In the genomic region with DNA sequence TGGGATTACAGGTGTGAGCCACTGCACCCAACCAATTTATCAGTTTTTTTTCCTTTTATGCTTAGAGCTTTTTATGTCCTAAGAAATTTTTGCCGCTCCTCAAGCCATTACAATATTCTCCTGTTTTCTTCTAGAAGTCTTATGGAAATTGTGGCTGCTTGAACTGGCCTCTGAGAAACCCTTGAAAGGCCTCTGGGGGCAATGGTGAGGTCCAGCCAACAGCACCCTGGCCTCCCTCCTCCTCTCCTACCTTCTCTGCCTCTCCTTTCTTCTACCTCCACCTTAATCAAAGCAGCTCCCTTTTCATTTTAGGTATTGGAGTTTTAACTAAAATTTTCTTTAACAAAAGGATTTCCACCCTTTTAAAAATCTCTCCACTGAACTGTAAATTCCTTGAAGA, we compare ENCODE assay signal across 23 cellular contexts. TPM values are rescaled to one million over a fixed set of nuclear protein-coding genes. Genes with fewer than 3 reads are reported as not detected.
"Had no signal": no experiment of that assay in that cellular context is flagged by ENCODE, and none has a peak within 500 bp of the region (broad histone marks: within the 10 kb centered on the region; RNA-seq: fewer than 3 reads in every experiment).

No MANE protein-coding gene starts in this region.

- H3K27me3 ChIP-seq: gastroesophageal sphincter, sigmoid colon, testis, vagina had no signal

- H3K4me3 ChIP-seq: gastroesophageal sphincter, sigmoid colon, smooth muscle cell, testis, vagina had no signal

- H3K9me3 Mint-ChIP-seq: activated T-helper 1 cell treated with anti-CD3 and anti-CD28 coated beads, Interleukin-12 subunit alpha, Interleukin-12 subunit beta, Interleukin-2, Interleukin-4 antibody, amounts not matched to agents 30 ng/mL and 10 ng/mL and 1 ng/mL, durations not matched to agents 14 hours and 24 hours and 36 hours; type B pancreatic cell had no signal

- H3K9me3 ChIP-seq: gastroesophageal sphincter, sigmoid colon, testis, vagina had no signal

- H3K27me3 Mint-ChIP-seq: activated naive CD8-positive, alpha-beta T cell had no signal

- H3K4me3 Mint-ChIP-seq: activated CD8-positive, alpha-beta T cell treated with anti-CD3 and anti-CD28 coated beads, Interleukin-2, amount 10 ng/mL, durations not matched to agents 7 days and 5 days; type B pancreatic cell had no signal

- H3K27ac Mint-ChIP-seq: activated CD8-positive, alpha-beta T cell treated with anti-CD3 and anti-CD28 coated beads, Interleukin-2, amount 10 ng/mL, durations not matched to agents 7 days and 5 days; type B pancreatic cell had no signal

- H3K4me2 ChIP-seq: smooth muscle cell had no signal

- H3K4me1 ChIP-seq: testis had no signal

- H3K36me3 ChIP-seq: gastroesophageal sphincter, sigmoid colon, vagina had no signal

- DNase-seq: activated CD4-positive, alpha-beta T cell treated with anti-CD3 and anti-CD28 coated beads for 1 hour; activated CD4-positive, alpha-beta T cell treated with anti-CD3 and anti-CD28 coated beads, Interleukin-2, amount 50 U/mL, for 1 hour; activated CD8-positive, alpha-beta T cell treated with anti-CD3 and anti-CD28 coated beads, Interleukin-2, amount 10 ng/mL, durations not matched to agents 7 days and 5 days; activated gamma-delta T cell treated with Interleukin-2 at 50 U/mL for 16 hours; amygdala; cortex of kidney; head of caudate nucleus; hypothalamus; left ventricle myocardium superior; mammary epithelial cell; midbrain; occipital lobe; sigmoid colon; stimulated activated CD4-positive, alpha-beta T cell treated with anti-CD3 and anti-CD28 coated beads, Interleukin-15, amount 100 ng/mL, for 24 hours; stimulated activated naive CD4-positive, alpha-beta T cell; testis had no signal

- H3K27ac ChIP-seq: epithelial cell of prostate, gastroesophageal sphincter, sigmoid colon, testis, vagina had no signal

- H3K36me3 Mint-ChIP-seq: activated naive CD8-positive, alpha-beta T cell; type B pancreatic cell had no signal

RNA-seq across cellular contexts. Expression of a gene that starts 55.7 kb away (rescaled TPM):
- total RNA-seq: activated CD8-positive, alpha-beta T cell treated with anti-CD3 and anti-CD28 coated beads, Interleukin-2, amount 10 ng/mL, durations not matched to agents 7 days and 5 days; activated T-helper 1 cell treated with anti-CD3 and anti-CD28 coated beads, Interleukin-12 subunit alpha, Interleukin-12 subunit beta, Interleukin-2, Interleukin-4 antibody, amounts not matched to agents 30 ng/mL and 10 ng/mL and 1 ng/mL, durations not matched to agents 14 hours and 24 hours and 36 hours; gastroesophageal sphincter; left ventricle myocardium superior; mammary epithelial cell; smooth muscle cell; vagina had no signal
- polyA plus RNA-seq: mammary epithelial cell, smooth muscle cell had no signal
